ENCODE assay signal across 26 cellular contexts in the genomic region with DNA sequence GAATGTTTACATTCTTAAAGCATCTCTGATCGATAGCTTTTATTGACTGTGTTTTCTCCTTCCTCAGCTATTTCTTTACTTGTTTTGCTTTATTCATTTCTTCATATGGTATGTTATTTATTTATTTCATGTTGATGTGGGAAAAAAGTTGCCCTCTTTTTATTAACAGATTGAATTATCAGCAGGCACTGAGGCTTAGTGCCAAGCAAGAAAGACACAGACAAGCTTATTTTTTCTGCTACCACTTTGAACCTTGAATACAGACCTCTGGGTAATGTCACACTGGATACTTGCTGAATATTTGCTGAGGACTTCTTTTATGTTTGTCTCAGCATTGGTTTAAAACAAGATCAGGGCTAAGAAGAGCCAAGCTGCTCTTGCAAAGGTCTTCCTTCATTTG.
"Had no signal": no experiment of that assay in that cellular context is flagged by ENCODE, and none has a peak within 500 bp of the region (broad histone marks: within the 10 kb centered on the region; RNA-seq: fewer than 3 reads in every experiment).

No MANE protein-coding gene starts in this region.

- H3K9me3 ChIP-seq: colonic mucosa, esophagus muscularis mucosa, esophagus squamous epithelium, gastrocnemius medialis, gastroesophageal sphincter, heart left ventricle, heart right ventricle had no signal

- H3K4me3 ChIP-seq: colonic mucosa, coronary artery, dorsolateral prefrontal cortex, esophagus muscularis mucosa, esophagus squamous epithelium, gastrocnemius medialis, gastroesophageal sphincter, heart left ventricle, heart right ventricle, hepatocyte had no signal

- H3K27ac ChIP-seq: colonic mucosa, coronary artery, epithelial cell of prostate, esophagus muscularis mucosa, esophagus squamous epithelium, foreskin keratinocyte, gastrocnemius medialis, gastroesophageal sphincter, heart left ventricle, heart right ventricle, hepatocyte had no signal

- H3K4me3 Mint-ChIP-seq: dendritic cell treated with granulocyte-macrophage colony-stimulating factor and Interleukin-4, amounts not matched to agents 40 ng/mL and 50 ng/mL, for 4 days; effector memory CD8-positive, alpha-beta T cell had no signal

- DNase-seq: colonic mucosa; cortex of kidney; dermis blood vessel endothelial cell; effector CD4-positive, alpha-beta T cell; effector CD8-positive, alpha-beta T cell; effector memory CD4-positive, alpha-beta T cell; effector memory CD8-positive, alpha-beta T cell; erythroblast; esophagus squamous epithelium; foreskin fibroblast; foreskin keratinocyte; foreskin melanocyte; gastrocnemius medialis; glutamatergic neuron; head of caudate nucleus; heart left ventricle; heart right ventricle; hippocampal formation had no signal

- ATAC-seq: effector memory CD8-positive, alpha-beta T cell; esophagus mucosa; foreskin keratinocyte; gastrocnemius medialis; gastroesophageal sphincter; heart left ventricle; heart right ventricle had no signal

- H3K4me1 ChIP-seq: colonic mucosa, esophagus muscularis mucosa, esophagus squamous epithelium, foreskin keratinocyte, gastrocnemius medialis, gastroesophageal sphincter, heart left ventricle, heart right ventricle had no signal

- H3K36me3 ChIP-seq: colonic mucosa, esophagus muscularis mucosa, esophagus squamous epithelium, gastrocnemius medialis, gastroesophageal sphincter, heart left ventricle, heart right ventricle had no signal

- H3K27me3 ChIP-seq: colonic mucosa, esophagus muscularis mucosa, esophagus squamous epithelium, foreskin keratinocyte, gastrocnemius medialis, gastroesophageal sphincter, heart left ventricle, heart right ventricle, hepatocyte had no signal

- H3K27ac Mint-ChIP-seq: dendritic cell treated with granulocyte-macrophage colony-stimulating factor and Interleukin-4, amounts not matched to agents 40 ng/mL and 50 ng/mL, for 4 days; effector memory CD8-positive, alpha-beta T cell had no signal

- H3K27me3 Mint-ChIP-seq: dendritic cell treated with granulocyte-macrophage colony-stimulating factor and Interleukin-4, amounts not matched to agents 40 ng/mL and 50 ng/mL, for 4 days; effector memory CD8-positive, alpha-beta T cell had no signal
